13 cellular contexts compared by ENCODE assay signal in the genomic region with DNA sequence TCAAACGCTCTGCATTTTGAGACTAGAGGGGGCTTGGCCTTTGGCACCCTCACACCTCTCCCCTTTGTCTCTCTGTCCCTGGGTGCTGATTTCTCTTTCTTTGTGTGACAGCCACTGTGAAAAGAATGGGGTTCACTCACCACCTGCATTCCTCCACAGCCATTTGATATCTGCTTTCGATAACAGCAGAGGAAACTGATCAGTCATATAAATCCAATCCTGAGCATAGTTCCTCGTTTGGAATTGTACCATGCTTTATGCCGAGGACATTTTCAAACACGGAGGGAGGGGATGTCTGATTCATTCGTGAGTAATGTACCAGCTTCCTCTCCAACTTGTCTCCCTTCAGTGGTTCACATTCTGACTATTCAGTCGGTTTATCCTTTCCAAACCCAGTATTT. TPM values are rescaled to one million over a fixed set of nuclear protein-coding genes. Genes with fewer than 3 reads are reported as not detected.
DNase-seq lines count a peak whose midpoint lies in the region; ATAC-seq and TF ChIP-seq lines count a peak whose summit lies in the region.
"Had no signal": no experiment of that assay in that cellular context is flagged by ENCODE, and none has a peak within 500 bp of the region (broad histone marks: within the 10 kb centered on the region; RNA-seq: fewer than 3 reads in every experiment).

No MANE protein-coding gene starts in this region.

- no peak overlapping the region for H3K4me3 ChIP-seq in OCI-LY3 (ENCODE audit: low read length)

- intact Hi-C loops in Calu3 (cut with micrococcal nuclease; ENCODE audit: unreplicated experiment): loop anchor here (2.0 kb wide), 1 partner anchor 13 kb away; no protein-coding TSS in a partner anchor

- H3K9me3 ChIP-seq in OCI-LY3 (ENCODE audit: insufficient read depth, low read length): no peaks in the 10 kb centered on the region

- H3K79me2 ChIP-seq in OCI-LY3 (ENCODE audit: low read length): peaks cover 76% of the 10 kb centered on the region

- DNase-seq in Calu3 (peak; percentile 45), epithelial cell of prostate (ENCODE audit: low read depth, low spot score) (no peak), omental fat pad (ENCODE audit: low spot score) (no peak), OCI-M1 (lab: John Stamatoyannopoulos, UW) (no peak), NCI-H146 (lab: John Stamatoyannopoulos, UW) (no peak)
- no peak for DNase-seq in activated T-cell treated with anti-CD3 and anti-CD28 coated beads, Interleukin-2, amount 50 U/mL, for 1 hour
- DNase-seq: activated CD8-positive, alpha-beta memory T cell treated with anti-CD3 and anti-CD28 coated beads, Interleukin-2, amount 50 U/mL, for 48 hours; CD4-positive, CD25-positive, alpha-beta regulatory T cell; left cardiac atrium; NCI-H446 had no signal

- ATAC-seq in omental fat pad (ENCODE audit: low FRiP score): peak; percentile 58
- ATAC-seq in GM21367 (IDR thresholded peaks at IDR 0.05; ENCODE audit: unreplicated experiment): no peak

- peaks cover 12% of the 10 kb centered on the region for H3K27me3 ChIP-seq in OCI-LY3 (ENCODE audit: low read depth, low read length)

- H4K20me1 ChIP-seq in OCI-LY3 (ENCODE audit: insufficient read depth, low read length): peaks cover 41% of the 10 kb centered on the region

- no peak overlapping the region for H2AFZ ChIP-seq in OCI-LY3 (ENCODE audit: low read depth, low read length)

- BruUV-seq in Calu3 (replicated peaks; lab: Mats Ljungman, UMichigan): no TSS peak

- H3K4me1 Mint-ChIP-seq in Calu3 (ENCODE audit: low read depth, unreplicated experiment): peaks cover 85% of the 10 kb centered on the region
- H3K4me1 Mint-ChIP-seq: CD4-positive, CD25-positive, alpha-beta regulatory T cell had no signal

- TF ChIP-seq CTCF in Calu3 (IDR thresholded peaks at IDR 0.05; ENCODE audit: unreplicated experiment): no peak
- TF ChIP-seq CTCF in OCI-LY3 (IDR thresholded peaks at IDR 0.05; ENCODE audit: low read depth, low read length): no peak
- no peak for TF ChIP-seq CTCF in omental fat pad (IDR thresholded peaks at IDR 0.05)

- H3K27ac Mint-ChIP-seq in Calu3 (ENCODE audit: unreplicated experiment): peak overlapping the region; percentile 68
- H3K27ac Mint-ChIP-seq: CD4-positive, CD25-positive, alpha-beta regulatory T cell; stimulated activated naive CD8-positive, alpha-beta T cell treated with anti-CD3 and anti-CD28 coated beads, Interleukin-15, Interleukin-2, amounts not matched to agents 100 ng/mL and 50 ng/mL, for 24 hours had no signal

- peaks cover 59% of the 10 kb centered on the region for H3K36me3 Mint-ChIP-seq in Calu3 (ENCODE audit: insufficient read depth, unreplicated experiment)
- H3K36me3 Mint-ChIP-seq: CD4-positive, CD25-positive, alpha-beta regulatory T cell had no signal

- peaks cover 15% of the 10 kb centered on the region for H3K36me3 ChIP-seq in OCI-LY3 (replicated peaks; ENCODE audit: low read depth, low read length)

- H3K9ac ChIP-seq in OCI-LY3 (ENCODE audit: low read length): no peak overlapping the region

- no peaks in the 10 kb centered on the region for H3K27me3 Mint-ChIP-seq in Calu3 (ENCODE audit: unreplicated experiment)

- no peak overlapping the region for H3K27ac ChIP-seq in OCI-LY3 (ENCODE audit: low read length)
- peak overlapping the region; percentile 98 for H3K27ac ChIP-seq in epithelial cell of prostate

- peak overlapping the region; percentile 51 for H3K4me3 Mint-ChIP-seq in Calu3 (ENCODE audit: low read depth, unreplicated experiment)
- H3K4me3 Mint-ChIP-seq: CD4-positive, CD25-positive, alpha-beta regulatory T cell; stimulated activated naive CD8-positive, alpha-beta T cell treated with anti-CD3 and anti-CD28 coated beads, Interleukin-15, Interleukin-2, amounts not matched to agents 100 ng/mL and 50 ng/mL, for 24 hours had no signal

- CTCF ChIA-PET in Calu3 (lab: Charles Lee): interaction anchor here (0.6 to 0.9 kb wide), 4 partner anchors 8 to 89 kb away, joined by 3 to 6 read pairs (median 4); no protein-coding TSS in a partner anchor

- peak overlapping the region; percentile 32 for H3K4me2 ChIP-seq in OCI-LY3 (ENCODE audit: low read length)

- H3K4me1 ChIP-seq in OCI-LY3 (ENCODE audit: low read length): peaks cover 60% of the 10 kb centered on the region

- peaks cover 7% of the 10 kb centered on the region for H3K9me3 Mint-ChIP-seq in Calu3 (ENCODE audit: low read depth, unreplicated experiment)

RNA-seq across cellular contexts. Expression of gene MET, which starts 15.8 kb away (rescaled TPM):
- total RNA-seq in Calu3 (2022) (242 and 249 TPM in 2 replicates), omental fat pad (10 to 100 TPM; 24.9 to 92.4 (median 54.4) TPM)
- total RNA-seq: CD4-positive, CD25-positive, alpha-beta regulatory T cell had no signal
